Comparison of ENCODE assay signal across 30 cellular contexts in genomic region chr11:92920295-92920694, GRCh38. TPM values are rescaled to one million over a fixed set of nuclear protein-coding genes. Genes with fewer than 3 reads are reported as not detected.
"Had no signal": no experiment of that assay in that cellular context is flagged by ENCODE, and none has a peak within 500 bp of the region (broad histone marks: within the 10 kb centered on the region; RNA-seq: fewer than 3 reads in every experiment).

No MANE protein-coding gene starts in this region.

- H3K27me3 ChIP-seq: Peyer's patch, SJSA1 had no signal

- H3K27ac ChIP-seq: Peyer's patch, RWPE1, SJSA1 had no signal

- ATAC-seq: activated naive CD4-positive, alpha-beta T cell treated with anti-CD3 and anti-CD28 coated beads, Interleukin-2, amount 50 U/mL, for 72 hours; activated naive CD8-positive, alpha-beta T cell treated with anti-CD3 and anti-CD28 coated beads, Interleukin-2, amount 50 U/mL, for 24 hours; activated T-cell treated with anti-CD3 and anti-CD28 coated beads, Interleukin-2, amount 50 U/mL, for 4 hours; T-cell had no signal

- H3K4me1 ChIP-seq: Peyer's patch, SJSA1 had no signal

- H3K36me3 ChIP-seq: Peyer's patch, SJSA1 had no signal

- H3K9me3 ChIP-seq: SJSA1 had no signal

- DNase-seq: activated B cell treated with CpG ODN at 0.5 μM for 24 hours; activated CD4-positive, alpha-beta T cell treated with anti-CD3 and anti-CD28 coated beads for 1 hour; activated CD4-positive, alpha-beta T cell treated with anti-CD3 and anti-CD28 coated beads, Interleukin-2, amount 10 ng/mL, durations not matched to agents 24 days and 14 days; activated CD4-positive, alpha-beta T cell treated with anti-CD3 and anti-CD28 coated beads, Interleukin-2, amount 50 U/mL, for 48 hours; activated CD8-positive, alpha-beta memory T cell treated with anti-CD3 and anti-CD28 coated beads for 24 hours; activated effector memory CD4-positive, alpha-beta T cell treated with anti-CD3 and anti-CD28 coated beads, Interleukin-2, amount 50 U/mL, for 16 hours; activated naive CD4-positive, alpha-beta T cell treated with Interleukin-2 at 50 U/mL for 16 hours; activated naive CD8-positive, alpha-beta T cell treated with anti-CD3 and anti-CD28 coated beads, Interleukin-2, amount 50 U/mL, for 24 hours; activated T-cell treated with anti-CD3 and anti-CD28 coated beads, Interleukin-2, amount 50 U/mL, for 4 hours; amniotic stem cell; Kasumi-1; KBM-7; NCI-H1048; NCI-H1417 treated with DMSO at 0.1 percent for 48 hours; NCI-H1694; NCI-H2029; NCI-H2107; NCI-H2171 treated with DMSO at 0.1 percent for 48 hours; NCI-H226; NCI-H510A treated with DMSO at 0.1 percent for 48 hours; NCI-H748 treated with DMSO at 0.1 percent for 48 hours; Peyer's patch; Right ventricle myocardium superior; T-cell; T-helper 2 cell; T1000 had no signal

- H3K4me3 ChIP-seq: Peyer's patch, SJSA1 had no signal

RNA-seq across cellular contexts. Expression of gene MTNR1B, which starts 49.2 kb away (rescaled TPM):
- total RNA-seq: activated B cell treated with CpG ODN at 0.5 μM for 24 hours; activated CD4-positive, alpha-beta T cell treated with anti-CD3 and anti-CD28 coated beads, Interleukin-2, amount 10 ng/mL, durations not matched to agents 24 days and 14 days; activated naive CD4-positive, alpha-beta T cell treated with anti-CD3 and anti-CD28 coated beads, Interleukin-2, amount 50 U/mL, for 72 hours; activated T-cell treated with anti-CD3 and anti-CD28 coated beads, Interleukin-2, amount 50 U/mL, for 4 hours; astrocyte; Peyer's patch; Right ventricle myocardium superior; SJSA1; T-cell had no signal
